In the genomic region with DNA sequence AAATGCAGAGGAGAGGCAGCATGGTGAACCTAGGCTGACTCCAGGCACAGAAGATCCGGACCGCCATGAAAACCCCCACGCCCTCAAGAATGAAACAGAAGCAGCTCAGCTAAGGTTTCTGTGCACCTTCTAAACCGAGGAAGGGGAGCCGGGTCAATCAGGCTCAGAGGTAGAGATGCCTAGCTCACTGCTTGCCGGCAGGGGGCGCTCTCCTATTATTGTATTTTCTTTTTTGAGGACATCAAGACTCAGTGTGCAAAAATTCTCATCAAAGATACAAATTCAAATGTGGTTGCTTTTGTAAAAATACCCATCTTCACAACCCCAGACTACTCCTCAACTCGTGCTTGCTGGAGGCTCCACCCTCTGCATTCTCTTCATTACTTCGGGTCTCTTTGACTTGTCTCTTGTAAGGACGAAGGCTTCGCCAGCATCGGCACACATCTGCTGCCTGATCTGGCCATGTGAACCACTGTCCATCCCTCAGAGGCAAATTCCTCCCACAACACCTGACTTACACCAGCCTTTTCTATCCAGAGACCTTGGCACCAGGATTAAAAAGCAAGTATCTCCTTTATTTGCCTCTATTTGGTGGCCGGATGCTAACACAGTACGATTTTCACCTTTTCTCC, we compare ENCODE assay signal across 8 cellular contexts. TPM values are rescaled to one million over a fixed set of nuclear protein-coding genes. Genes with fewer than 3 reads are reported as not detected.
DNase-seq lines count a peak whose midpoint lies in the region; ATAC-seq and TF ChIP-seq lines count a peak whose summit lies in the region.

No MANE protein-coding gene starts in this region.

- ATAC-seq in RWPE2 (ENCODE audit: low read depth) (peak; percentile 66), upper lobe of right lung (peak; percentile 81), HG02588 (IDR thresholded peaks at IDR 0.05; ENCODE audit: unreplicated experiment) (no peak)

- H3K4me1 ChIP-seq in RWPE2 (ENCODE audit: insufficient read depth, poor library complexity, severe bottlenecking) (no peaks in the 10 kb centered on the region), upper lobe of right lung (peaks cover 3% of the 10 kb centered on the region)

- no peaks in the 10 kb centered on the region for H3K9me3 ChIP-seq in RWPE2 (ENCODE audit: severe bottlenecking)
- no peaks in the 10 kb centered on the region for H3K9me3 ChIP-seq in upper lobe of right lung

- TF ChIP-seq CTCF in RWPE2 (IDR thresholded peaks at IDR 0.05; ENCODE audit: poor library complexity, severe bottlenecking) (peak; percentile 94), upper lobe of right lung (IDR thresholded peaks at IDR 0.05) (peak; percentile 96)

- H3K4me3 ChIP-seq in RWPE2 (ENCODE audit: severe bottlenecking): no peak overlapping the region
- no peak overlapping the region for H3K4me3 ChIP-seq in upper lobe of right lung

- peak; percentile 65 for DNase-seq in DMS79 treated with DMSO at 0.1 percent for 48 hours (lab: John Stamatoyannopoulos, UW)
- DNase-seq in HUDEP-2 (lab: John Stamatoyannopoulos, UW; ENCODE audit: unreplicated experiment in 76 of 76): peak in 59 of 76 experiments; percentile 5 to 67 (median 44)
- DNase-seq in RWPE2 (ENCODE audit: low spot score): no peak
- peak; percentile 28 for DNase-seq in activated effector memory CD4-positive, alpha-beta T cell treated with Interleukin-2 at 50 U/mL for 16 hours
- peak; percentile 64 for DNase-seq in glomerular visceral epithelial cell (ENCODE audit: extremely low spot score)
- peak in 8 of 10 donors; percentile 24 to 91 (median 76) for DNase-seq in posterior cingulate gyrus
- peak; percentile 77 for DNase-seq in upper lobe of right lung

- peaks cover 15% of the 10 kb centered on the region for H3K27me3 ChIP-seq in RWPE2 (ENCODE audit: insufficient read depth, poor library complexity, severe bottlenecking)
- no peaks in the 10 kb centered on the region for H3K27me3 ChIP-seq in upper lobe of right lung

- intact Hi-C loops in posterior cingulate gyrus (cut with DNase I): loop anchor here (2.0 to 5.0 kb wide), 4 partner anchors 15 to 250 kb away; a partner anchor contains a TSS
- intact Hi-C loops in upper lobe of right lung (cut with DNase I): loop anchor here (5.0 to 10.0 kb wide), 2 partner anchors 107 to 160 kb away; no protein-coding TSS in a partner anchor

- H3K36me3 ChIP-seq in RWPE2 (ENCODE audit: low read depth) (no peaks in the 10 kb centered on the region), upper lobe of right lung (no peaks in the 10 kb centered on the region)

- H3K27ac ChIP-seq in RWPE2 (ENCODE audit: poor library complexity, severe bottlenecking) (no peak overlapping the region), upper lobe of right lung (no peak overlapping the region)

RNA-seq across cellular contexts. Expression of a gene that starts 33.4 kb away (rescaled TPM):
- total RNA-seq in upper lobe of right lung: not detected

RNA-seq across cellular contexts. Expression of a gene that starts 55.1 kb away (rescaled TPM):
- 888 TPM for total RNA-seq in upper lobe of right lung
